14 cellular contexts compared by ENCODE assay signal in the genomic region with DNA sequence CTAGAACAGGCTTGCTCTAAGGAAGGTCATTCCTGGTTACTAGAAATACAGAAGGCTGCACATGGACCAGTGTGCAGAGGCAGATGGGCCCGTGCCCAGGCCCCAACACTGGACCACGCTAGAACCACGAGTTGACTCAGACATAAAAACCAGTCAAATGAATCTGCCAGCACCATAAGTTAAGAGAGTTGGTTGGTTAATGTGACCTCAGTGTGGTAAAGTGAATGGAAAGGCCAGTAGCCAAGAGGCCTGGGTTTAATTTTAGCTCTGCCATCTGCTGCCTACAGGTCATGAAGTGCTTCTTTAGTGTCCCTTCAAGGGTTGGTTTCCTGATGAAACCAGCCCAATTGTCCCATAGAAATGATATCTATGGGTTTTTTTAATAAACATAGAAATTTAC.
"Had no signal": no experiment of that assay in that cellular context is flagged by ENCODE, and none has a peak within 500 bp of the region (broad histone marks: within the 10 kb centered on the region; RNA-seq: fewer than 3 reads in every experiment).

No MANE protein-coding gene starts in this region.

- DNase-seq: activated CD4-positive, alpha-beta T cell treated with anti-CD3 and anti-CD28 coated beads for 4 hours; activated CD8-positive, alpha-beta memory T cell treated with anti-CD3 and anti-CD28 coated beads, Interleukin-2, amount 50 U/mL, for 4 hours; activated CD8-positive, alpha-beta T cell treated with anti-CD3 and anti-CD28 coated beads for 36 hours; activated naive CD4-positive, alpha-beta T cell; activated naive CD8-positive, alpha-beta T cell treated with anti-CD3 and anti-CD28 coated beads, Interleukin-2, amount 50 U/mL, for 24 hours; esophagus squamous epithelium; mammary epithelial cell; natural killer cell; nucleus accumbens; stimulated activated CD4-positive, alpha-beta T cell treated with anti-CD3 and anti-CD28 coated beads, Interleukin-4, amount 100 ng/mL, for 1 hour; stimulated activated CD8-positive, alpha-beta memory T cell treated with anti-CD3 and anti-CD28 coated beads, Interleukin-4, amount 100 ng/mL, for 48 hours; stimulated activated naive CD8-positive, alpha-beta T cell treated with anti-CD3 and anti-CD28 coated beads, Interleukin-15, Interleukin-2, amounts not matched to agents 100 U/mL and 50 U/mL, for 24 hours had no signal

- H3K4me3 ChIP-seq: ascending aorta, esophagus squamous epithelium, suprapubic skin had no signal
